Comparison of ENCODE assay signal across 15 cellular contexts in genomic region chr6:90086517-90086916, GRCh38.
A peak's percentile ranks its signal among the peaks of the same experiment; 100 is the strongest.
DNase-seq lines count a peak whose midpoint lies in the region; ATAC-seq and TF ChIP-seq lines count a peak whose summit lies in the region.
"Had no signal": no experiment of that assay in that cellular context is flagged by ENCODE, and none has a peak within 500 bp of the region (broad histone marks: within the 10 kb centered on the region; RNA-seq: fewer than 3 reads in every experiment).

No MANE protein-coding gene starts in this region.

- H3K27me3 Mint-ChIP-seq in endodermal cell (ENCODE audit: insufficient read depth): no peaks in the 10 kb centered on the region
- peaks cover 0 to 2% (median 0%) of the 10 kb centered on the region in 5 donors for H3K27me3 Mint-ChIP-seq in naive thymus-derived CD4-positive, alpha-beta T cell

- H3K9me3 ChIP-seq in GM23248 (ENCODE audit: low read depth): no peaks in the 10 kb centered on the region
- no peaks in the 10 kb centered on the region for H3K9me3 ChIP-seq in Panc1 (ENCODE audit: control insufficient read depth, insufficient read depth, low read depth, low read length)
- no peaks in the 10 kb centered on the region for H3K9me3 ChIP-seq in endodermal cell (ENCODE audit: control insufficient read depth, low read length)
- H3K9me3 ChIP-seq in naive thymus-derived CD4-positive, alpha-beta T cell (ENCODE audit: control insufficient read depth in 2 of 3, low read length in 3 of 3): no peaks in the 10 kb centered on the region

- peak; percentile 36 for TF ChIP-seq CTCF in Panc1 (IDR thresholded peaks at IDR 0.05)
- TF ChIP-seq CTCF in endodermal cell (conservative IDR thresholded peaks at IDR 0.05): peak; percentile 40

- H3K9ac ChIP-seq in GM23248 (no peak overlapping the region), endodermal cell (ENCODE audit: extremely low read depth, low read length, poor library complexity, severe bottlenecking) (no peak overlapping the region)

- no peak overlapping the region for H3K4me2 ChIP-seq in GM23248 (ENCODE audit: unreplicated experiment)

- peaks cover 5% of the 10 kb centered on the region for H3K36me3 Mint-ChIP-seq in endodermal cell (ENCODE audit: low read depth)
- H3K36me3 Mint-ChIP-seq in naive thymus-derived CD4-positive, alpha-beta T cell: peaks cover 0 to 42% (median 22%) of the 10 kb centered on the region in 5 donors

- intact Hi-C loops in Panc1 (cut with micrococcal nuclease; ENCODE audit: unreplicated experiment): no loop called here
- intact Hi-C loops in naive thymus-derived CD4-positive, alpha-beta T cell (cut with micrococcal nuclease): loop anchor here (10.0 kb wide), 2 partner anchors 262 to 498 kb away; partner anchors contain the start of genes CASP8AP2 (in 1 of the 2) and MAP3K7 (in 1 of the 2)

- in situ Hi-C loops in GM23248 (cut with MboI) (no loop called here), Panc1 (cut with HindIII; ENCODE audit: low pct_unique_long_range_greater_than_20kb, low sequenced_read_pairs) (no loop called here)

- H3K27ac Mint-ChIP-seq in endodermal cell: peak overlapping the region; percentile 83
- peak overlapping the region in 8 of 9 donors; percentile 20 to 93 (median 72) for H3K27ac Mint-ChIP-seq in naive thymus-derived CD4-positive, alpha-beta T cell

- CTCF ChIA-PET in Panc1 (lab: Charles Lee): no interaction called here
- CTCF ChIA-PET in naive thymus-derived CD4-positive, alpha-beta T cell (lab: Charles Lee): no interaction called here

- no peaks in the 10 kb centered on the region for H3K9me2 ChIP-seq in GM23248 (ENCODE audit: insufficient read depth)

- no peaks in the 10 kb centered on the region for H3K9me3 Mint-ChIP-seq in endodermal cell
- H3K9me3 Mint-ChIP-seq in naive thymus-derived CD4-positive, alpha-beta T cell: no peaks in the 10 kb centered on the region

- 82 to 84% methylated on average over 7 of the region's 7 CpGs for WGBS in GM23248 (ENCODE audit: low coverage in 1 of 2, low lambda C conversion rate in 2 of 2, missing lambda C conversion rate in 2 of 2), 2 experiments
- 85 to 86% methylated on average over 7 of the region's 7 CpGs for WGBS in endodermal cell (ENCODE audit: insufficient coverage in 1 of 2, insufficient read length in 1 of 2), 2 experiments

- H3K27me3 ChIP-seq in GM23248 (replicated peaks; ENCODE audit: insufficient read depth) (no peaks in the 10 kb centered on the region), Panc1 (ENCODE audit: control insufficient read depth, insufficient read depth, low read length) (no peaks in the 10 kb centered on the region), endodermal cell (ENCODE audit: control insufficient read depth, insufficient read depth, low read length, poor library complexity, severe bottlenecking) (no peaks in the 10 kb centered on the region)
- no peaks in the 10 kb centered on the region for H3K27me3 ChIP-seq in naive thymus-derived CD4-positive, alpha-beta T cell (ENCODE audit: control insufficient read depth in 2 of 2, insufficient read depth in 2 of 2, low read length in 2 of 2)

- DNase-seq in GM23248 (peak; percentile 36), Panc1 (ENCODE audit: low read depth, low spot score) (no peak), endodermal cell (peak; percentile 58), amygdala (lab: John Stamatoyannopoulos, UW) (no peak), activated gamma-delta T cell treated with Interleukin-2 at 50 U/mL for 16 hours (no peak), RPMI8226 (no peak), UCSD-AML1 (lab: John Stamatoyannopoulos, UW; ENCODE audit: unreplicated experiment) (no peak)
- no peak for DNase-seq in naive thymus-derived CD4-positive, alpha-beta T cell
- DNase-seq: activated T-cell treated with anti-CD3 and anti-CD28 coated beads for 4 hours; effector CD8-positive, alpha-beta T cell; NCI-H1048; NCI-H446; retina had no signal

- H3K4me3 ChIP-seq in GM23248: no peak overlapping the region
- no peak overlapping the region for H3K4me3 ChIP-seq in Panc1 (ENCODE audit: low read depth in 2 of 2, low read length in 2 of 2)
- H3K4me3 ChIP-seq in endodermal cell (ENCODE audit: low read length): no peak overlapping the region
- no peak overlapping the region for H3K4me3 ChIP-seq in naive thymus-derived CD4-positive, alpha-beta T cell (ENCODE audit: low read length)

- peaks cover 16% of the 10 kb centered on the region for H3K4me1 ChIP-seq in GM23248 (ENCODE audit: insufficient read depth)
- H3K4me1 ChIP-seq in Panc1 (ENCODE audit: control insufficient read depth, insufficient read depth, low read length): no peaks in the 10 kb centered on the region
- H3K4me1 ChIP-seq in endodermal cell (ENCODE audit: control insufficient read depth, insufficient read depth, low read length): peaks cover 6% of the 10 kb centered on the region
- H3K4me1 ChIP-seq in naive thymus-derived CD4-positive, alpha-beta T cell (ENCODE audit: control insufficient read depth in 2 of 2, insufficient read depth in 2 of 2, low read length in 2 of 2): peaks cover 35 to 53% of the 10 kb centered on the region in 2 donors

- no peaks in the 10 kb centered on the region for H3K4me1 Mint-ChIP-seq in endodermal cell
- peaks cover 37 to 98% (median 91%) of the 10 kb centered on the region in 7 donors for H3K4me1 Mint-ChIP-seq in naive thymus-derived CD4-positive, alpha-beta T cell

- H3F3A ChIP-seq in GM23248 (ENCODE audit: insufficient read depth): peaks cover 10% of the 10 kb centered on the region

- H3K79me2 ChIP-seq in GM23248 (ENCODE audit: insufficient read depth): no peaks in the 10 kb centered on the region

- no peak overlapping the region for H3K27ac ChIP-seq in GM23248
- H3K27ac ChIP-seq in Panc1 (ENCODE audit: low read length): no peak overlapping the region
- no peak overlapping the region for H3K27ac ChIP-seq in endodermal cell (ENCODE audit: low read depth, low read length)
- no peak overlapping the region for H3K27ac ChIP-seq in naive thymus-derived CD4-positive, alpha-beta T cell (ENCODE audit: low read depth, low read length)
- H3K27ac ChIP-seq: VCaP had no signal

- H3K4me3 Mint-ChIP-seq in endodermal cell: no peak overlapping the region
- peak overlapping the region in 2 of 10 donors; percentile 12 to 36 for H3K4me3 Mint-ChIP-seq in naive thymus-derived CD4-positive, alpha-beta T cell

- BruUV-seq in Panc1 (replicated peaks; lab: Mats Ljungman, UMichigan): no TSS peak

- POLR2A ChIA-PET in Panc1 (lab: Charles Lee): no interaction called here
- POLR2A ChIA-PET in naive thymus-derived CD4-positive, alpha-beta T cell (lab: Charles Lee): no interaction called here

- H2AFZ ChIP-seq in GM23248: no peak overlapping the region

- no peak for ATAC-seq in Panc1
- no peak for ATAC-seq in naive thymus-derived CD4-positive, alpha-beta T cell
- ATAC-seq: Right ventricle myocardium inferior had no signal

- no peaks in the 10 kb centered on the region for H3K36me3 ChIP-seq in GM23248 (ENCODE audit: low read depth)
- no peaks in the 10 kb centered on the region for H3K36me3 ChIP-seq in Panc1 (ENCODE audit: control insufficient read depth, insufficient read depth, low read length)
- peaks cover 13% of the 10 kb centered on the region for H3K36me3 ChIP-seq in endodermal cell (ENCODE audit: control insufficient read depth, insufficient read depth, low read length)
- peaks cover 0 to 24% (median 11%) of the 10 kb centered on the region in 3 experiments for H3K36me3 ChIP-seq in naive thymus-derived CD4-positive, alpha-beta T cell (ENCODE audit: control insufficient read depth in 2 of 3, insufficient read depth in 3 of 3, low read length in 3 of 3)

- no peaks in the 10 kb centered on the region for H4K20me1 ChIP-seq in GM23248 (ENCODE audit: insufficient read depth)

Comparison
In these comparisons a context has a peak if more than half of its experiments do, and no peak if none do; other contexts are left out.
1. DNase-seq: peak in GM23248 (single experiment) and endodermal cell (single experiment); none in Panc1 (single experiment), naive thymus-derived CD4-positive, alpha-beta T cell (0 of 9), amygdala (0 of 56), activated gamma-delta T cell treated with Interleukin-2 at 50 U/mL for 16 hours (single experiment), RPMI8226 (single experiment) and UCSD-AML1 (single experiment).